Comparison of ENCODE assay signal across 23 cellular contexts in genomic region chr1:35444519-35444774, GRCh38.
"Had no signal": no experiment of that assay in that cellular context is flagged by ENCODE, and none has a peak within 500 bp of the region (broad histone marks: within the 10 kb centered on the region; RNA-seq: fewer than 3 reads in every experiment).

No MANE protein-coding gene starts in this region.

- H3K4me1 Mint-ChIP-seq: immature natural killer cell; memory B cell; mesothelial cell of epicardium; nephron progenitor cell; stimulated activated memory B cell treated with anti-CD40 and anti-IgM and Interleukin-4, amounts not matched to agents 10 μg/mL and 1 μg/mL and 100 μg/mL, for 72 hours had no signal

- H3K27me3 ChIP-seq: spleen, testis, tibial artery, upper lobe of left lung had no signal

- H3K4me3 Mint-ChIP-seq: immature natural killer cell; memory B cell; mesothelial cell of epicardium; naive B cell; nephron progenitor cell; stimulated activated memory B cell treated with anti-CD40 and anti-IgM and Interleukin-4, amounts not matched to agents 10 μg/mL and 1 μg/mL and 100 μg/mL, for 72 hours had no signal

- H3K27ac Mint-ChIP-seq: immature natural killer cell; memory B cell; mesothelial cell of epicardium; naive B cell; nephron progenitor cell; stimulated activated memory B cell treated with anti-CD40 and anti-IgM and Interleukin-4, amounts not matched to agents 10 μg/mL and 1 μg/mL and 100 μg/mL, for 72 hours had no signal

- DNase-seq: effector memory CD4-positive, alpha-beta T cell; hypothalamus; immature natural killer cell; left ventricle myocardium superior; mucosa of descending colon; naive B cell; nephron progenitor cell; right cardiac atrium; spleen; stimulated activated CD4-positive, alpha-beta T cell treated with anti-CD3 and anti-CD28 coated beads, Interleukin-4, amount 100 ng/mL, for 4 hours; stimulated activated naive CD8-positive, alpha-beta T cell treated with anti-CD3 and anti-CD28 coated beads, Interleukin-15, Interleukin-2, amounts not matched to agents 100 U/mL and 50 U/mL, for 24 hours; substantia nigra; testis; tibial artery; upper lobe of left lung had no signal

- H3K4me3 ChIP-seq: coronary artery, lung, mucosa of descending colon, prostate gland, skin epidermis, spleen, testis, tibial artery, upper lobe of left lung had no signal

- H3K9me3 ChIP-seq: mucosa of descending colon, prostate gland, spleen, testis, tibial artery, upper lobe of left lung had no signal

- H3K9me3 Mint-ChIP-seq: immature natural killer cell; memory B cell; mesothelial cell of epicardium; naive B cell; nephron progenitor cell; stimulated activated memory B cell treated with anti-CD40 and anti-IgM and Interleukin-4, amounts not matched to agents 10 μg/mL and 1 μg/mL and 100 μg/mL, for 72 hours had no signal

- H3K27me3 Mint-ChIP-seq: memory B cell; naive B cell; stimulated activated memory B cell treated with anti-CD40 and anti-IgM and Interleukin-4, amounts not matched to agents 10 μg/mL and 1 μg/mL and 100 μg/mL, for 72 hours had no signal

- H3K27ac ChIP-seq: coronary artery, parathyroid adenoma, prostate gland, skin epidermis, testis, tibial artery, upper lobe of left lung had no signal

- H3K4me1 ChIP-seq: parathyroid adenoma, testis, tibial artery had no signal

- ATAC-seq: left ventricle myocardium superior; mucosa of descending colon; right cardiac atrium; stimulated activated memory B cell treated with anti-CD40 and anti-IgM and Interleukin-4, amounts not matched to agents 10 μg/mL and 1 μg/mL and 100 μg/mL, for 72 hours; stimulated activated naive CD8-positive, alpha-beta T cell treated with anti-CD3 and anti-CD28 coated beads, Interleukin-15, Interleukin-2, amounts not matched to agents 100 U/mL and 50 U/mL, for 24 hours had no signal
